Comparison of ENCODE assay signal across 8 cellular contexts in genomic region chr10:103193820-103194529, GRCh38. TPM values are rescaled to one million over a fixed set of nuclear protein-coding genes. Genes with fewer than 3 reads are reported as not detected.
DNase-seq lines count a peak whose midpoint lies in the region; ATAC-seq and TF ChIP-seq lines count a peak whose summit lies in the region.

No MANE protein-coding gene starts in this region.

- no peak for DNase-seq in activated T-cell treated with anti-CD3 and anti-CD28 coated beads, Interleukin-2, amount 50 U/mL, for 4 hours
- DNase-seq in activated T-cell treated with anti-CD3 and anti-CD28 coated beads, Interleukin-2, amount 50 U/mL, for 1 hour: no peak
- DNase-seq in SW480 (ENCODE audit: low spot score) (peak; percentile 44), fibroblast of pulmonary artery (ENCODE audit: low read depth) (peak; percentile 83), AG08395 (ENCODE audit: low spot score) (no peak)
- no peak for DNase-seq in stimulated activated CD4-positive, alpha-beta T cell treated with anti-CD3 and anti-CD28 coated beads, Interleukin-2, amount 100 ng/mL, for 48 hours

- H3K4me1 Mint-ChIP-seq in activated T-cell treated with anti-CD3 and anti-CD28 coated beads, Interleukin-2, amount 50 U/mL, for 4 hours (ENCODE audit: low read depth): peaks cover 32% of the 10 kb centered on the region
- H3K4me1 Mint-ChIP-seq in stimulated activated memory B cell treated with anti-CD40 and anti-IgM and Interleukin-4, amounts not matched to agents 10 μg/mL and 1 μg/mL and 100 μg/mL, for 72 hours: peaks cover 37% of the 10 kb centered on the region

- ATAC-seq in activated T-cell treated with anti-CD3 and anti-CD28 coated beads, Interleukin-2, amount 50 U/mL, for 4 hours: no peak
- peak; percentile 78 for ATAC-seq in stimulated activated memory B cell treated with anti-CD40 and anti-IgM and Interleukin-4, amounts not matched to agents 10 μg/mL and 1 μg/mL and 100 μg/mL, for 72 hours
- ATAC-seq in HG02938 (IDR thresholded peaks at IDR 0.05; ENCODE audit: unreplicated experiment): no peak

- H3K36me3 Mint-ChIP-seq in activated T-cell treated with anti-CD3 and anti-CD28 coated beads, Interleukin-2, amount 50 U/mL, for 4 hours (ENCODE audit: insufficient read depth): peaks cover 2% of the 10 kb centered on the region
- H3K36me3 Mint-ChIP-seq in stimulated activated memory B cell treated with anti-CD40 and anti-IgM and Interleukin-4, amounts not matched to agents 10 μg/mL and 1 μg/mL and 100 μg/mL, for 72 hours: peaks cover 11% of the 10 kb centered on the region

- H3K27me3 Mint-ChIP-seq in activated T-cell treated with anti-CD3 and anti-CD28 coated beads, Interleukin-2, amount 50 U/mL, for 4 hours (ENCODE audit: low read depth): no peaks in the 10 kb centered on the region
- no peaks in the 10 kb centered on the region for H3K27me3 Mint-ChIP-seq in stimulated activated memory B cell treated with anti-CD40 and anti-IgM and Interleukin-4, amounts not matched to agents 10 μg/mL and 1 μg/mL and 100 μg/mL, for 72 hours

- no peak for TF ChIP-seq CTCF in fibroblast of pulmonary artery (IDR thresholded peaks at IDR 0.05; ENCODE audit: low read length, missing control alignments)

- peak overlapping the region; percentile 100 for H3K27ac Mint-ChIP-seq in stimulated activated memory B cell treated with anti-CD40 and anti-IgM and Interleukin-4, amounts not matched to agents 10 μg/mL and 1 μg/mL and 100 μg/mL, for 72 hours

- H3K4me3 Mint-ChIP-seq in activated T-cell treated with anti-CD3 and anti-CD28 coated beads, Interleukin-2, amount 50 U/mL, for 4 hours: peak overlapping the region; percentile 84
- peak overlapping the region; percentile 100 for H3K4me3 Mint-ChIP-seq in stimulated activated memory B cell treated with anti-CD40 and anti-IgM and Interleukin-4, amounts not matched to agents 10 μg/mL and 1 μg/mL and 100 μg/mL, for 72 hours

- H3K9me3 Mint-ChIP-seq in activated T-cell treated with anti-CD3 and anti-CD28 coated beads, Interleukin-2, amount 50 U/mL, for 4 hours: no peaks in the 10 kb centered on the region
- H3K9me3 Mint-ChIP-seq in stimulated activated memory B cell treated with anti-CD40 and anti-IgM and Interleukin-4, amounts not matched to agents 10 μg/mL and 1 μg/mL and 100 μg/mL, for 72 hours: no peaks in the 10 kb centered on the region

- H3K4me3 ChIP-seq in fibroblast of pulmonary artery (replicated peaks; ENCODE audit: low read depth, low read length): no peak overlapping the region

RNA-seq across cellular contexts. Expression of gene NT5C2, which starts 0.9 kb away (rescaled TPM):
- total RNA-seq in activated T-cell treated with anti-CD3 and anti-CD28 coated beads, Interleukin-2, amount 50 U/mL, for 4 hours: 10 to 100 TPM; 34.7 to 45.9 (median 41.3) TPM

RNA-seq across cellular contexts. Expression of gene RPEL1, which starts 51.7 kb away (rescaled TPM):
- under 1 TPM in 1 of 3 donors, not detected in 2; 0.18 TPM for total RNA-seq in activated T-cell treated with anti-CD3 and anti-CD28 coated beads, Interleukin-2, amount 50 U/mL, for 4 hours

Comparison
In these comparisons a context has a peak if more than half of its experiments do, and no peak if none do; other contexts are left out.
1. DNase-seq: peak in SW480 (single experiment) and fibroblast of pulmonary artery (single experiment); none in activated T-cell treated with anti-CD3 and anti-CD28 coated beads, Interleukin-2, amount 50 U/mL, for 4 hours (single experiment), activated T-cell treated with anti-CD3 and anti-CD28 coated beads, Interleukin-2, amount 50 U/mL, for 1 hour (single experiment), AG08395 (single experiment) and stimulated activated CD4-positive, alpha-beta T cell treated with anti-CD3 and anti-CD28 coated beads, Interleukin-2, amount 100 ng/mL, for 48 hours (0 of 2).